ENCODE assay signal across 35 cellular contexts in the genomic region with DNA sequence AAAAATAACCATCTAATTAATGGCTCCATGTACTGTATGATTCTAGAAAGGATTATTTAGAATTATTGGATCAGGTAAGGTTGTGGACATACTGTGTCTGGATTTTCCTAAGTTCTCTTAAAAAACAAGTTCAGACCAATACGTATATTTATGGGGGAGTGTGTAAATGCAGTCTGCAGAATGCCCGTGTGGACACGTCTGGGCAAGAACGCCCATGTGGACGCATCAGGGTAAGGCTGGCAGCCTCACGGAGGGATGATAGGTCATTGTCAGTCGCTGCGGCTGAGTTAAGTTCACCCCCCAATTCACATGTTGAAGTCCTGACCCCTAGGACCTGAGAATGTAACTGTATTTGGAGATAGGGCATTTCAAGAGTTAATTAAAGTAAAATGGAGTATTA.
"Had no signal": no experiment of that assay in that cellular context is flagged by ENCODE, and none has a peak within 500 bp of the region (broad histone marks: within the 10 kb centered on the region; RNA-seq: fewer than 3 reads in every experiment).

No MANE protein-coding gene starts in this region.

- H3K27ac Mint-ChIP-seq: activated CD4-positive, alpha-beta memory T cell treated with anti-CD3 and anti-CD28 coated beads for 36 hours; activated CD4-positive, alpha-beta T cell treated with anti-CD3 and anti-CD28 coated beads, Interleukin-2, amount 10 ng/mL, durations not matched to agents 24 days and 14 days; activated naive CD4-positive, alpha-beta T cell treated with anti-CD3 and anti-CD28 coated beads for 36 hours; activated naive CD8-positive, alpha-beta T cell treated with anti-CD3 and anti-CD28 coated beads for 36 hours; activated T-helper 1 cell treated with anti-CD3 and anti-CD28 coated beads, Interleukin-12 subunit alpha, Interleukin-12 subunit beta, Interleukin-2, Interleukin-4 antibody, amounts not matched to agents 30 ng/mL and 10 ng/mL and 1 ng/mL, durations not matched to agents 14 hours and 24 hours and 36 hours; natural killer cell treated with Interleukin-12 subunit alpha and Interleukin-12 subunit beta and Interleukin-15 and Interleukin-18, amount 100 ng/mL, for 72 hours; progenitor cell of endocrine pancreas; stimulated activated memory B cell treated with anti-CD40 and anti-IgM and Interleukin-4, amounts not matched to agents 10 μg/mL and 1 μg/mL and 100 μg/mL, for 72 hours; stimulated activated naive CD8-positive, alpha-beta T cell treated with anti-CD3 and anti-CD28 coated beads, Interleukin-15, amount 100 ng/mL, for 72 hours; T-helper 1 cell treated with Interleukin-12 subunit alpha and Interleukin-12 subunit beta and Interleukin-4 antibody, amounts not matched to agents 30 μg/mL and 1 μg/mL, for 36 hours; type B pancreatic cell had no signal

- H3K4me1 Mint-ChIP-seq: activated CD4-positive, alpha-beta T cell treated with anti-CD3 and anti-CD28 coated beads, Interleukin-2, amount 10 ng/mL, durations not matched to agents 24 days and 14 days had no signal

- H3K27ac ChIP-seq: adrenal gland, body of pancreas, cardiac muscle cell, coronary artery, dorsolateral prefrontal cortex, esophagus muscularis mucosa, left ventricle myocardium inferior, neutrophil, ovary, skin epidermis, vagina, WERI-Rb-1 had no signal

- DNase-seq: activated CD4-positive, alpha-beta memory T cell treated with anti-CD3 and anti-CD28 coated beads for 36 hours; activated CD4-positive, alpha-beta T cell treated with anti-CD3 and anti-CD28 coated beads, Interleukin-2, amount 10 ng/mL, durations not matched to agents 24 days and 14 days; activated effector memory CD4-positive, alpha-beta T cell treated with anti-CD3 and anti-CD28 coated beads, Interleukin-2, amount 50 U/mL, for 16 hours; activated naive CD4-positive, alpha-beta T cell treated with anti-CD3 and anti-CD28 coated beads for 36 hours; activated naive CD8-positive, alpha-beta T cell treated with anti-CD3 and anti-CD28 coated beads for 36 hours; activated T-cell treated with anti-CD3 and anti-CD28 coated beads, Interleukin-2, amount 50 U/mL, for 1 hour; body of pancreas; cerebellar nuclear complex; effector memory CD4-positive, alpha-beta T cell; left ventricle myocardium inferior; mucosa of descending colon; ovary; stimulated activated CD4-positive, alpha-beta T cell treated with anti-CD3 and anti-CD28 coated beads, Interleukin-12 subunit alpha, Interleukin-12 subunit beta, amount 100 ng/mL, for 4 hours; stimulated activated CD4-positive, alpha-beta T cell treated with anti-CD3 and anti-CD28 coated beads, Interleukin-4, amount 100 ng/mL, for 1 hour; stimulated activated naive CD8-positive, alpha-beta T cell treated with anti-CD3 and anti-CD28 coated beads, Interleukin-15, amount 100 ng/mL, for 72 hours; substantia nigra; SW 1271; T-helper 9 cell; WERI-Rb-1 had no signal

- H3K36me3 Mint-ChIP-seq: activated CD4-positive, alpha-beta memory T cell treated with anti-CD3 and anti-CD28 coated beads for 36 hours; activated naive CD8-positive, alpha-beta T cell treated with anti-CD3 and anti-CD28 coated beads for 36 hours; natural killer cell treated with Interleukin-12 subunit alpha and Interleukin-12 subunit beta and Interleukin-15 and Interleukin-18, amount 100 ng/mL, for 72 hours; stimulated activated memory B cell treated with anti-CD40 and anti-IgM and Interleukin-4, amounts not matched to agents 10 μg/mL and 1 μg/mL and 100 μg/mL, for 72 hours; type B pancreatic cell had no signal

- ATAC-seq: activated CD4-positive, CD25-positive, alpha-beta regulatory T cell treated with anti-CD3 and anti-CD28 coated beads, Interleukin-2, amount 50 U/mL, for 24 hours; body of pancreas; mucosa of descending colon; natural killer cell treated with Interleukin-12 subunit alpha and Interleukin-12 subunit beta and Interleukin-15 and Interleukin-18, amount 100 ng/mL, for 72 hours; sciatic nerve; stimulated activated memory B cell treated with anti-CD40 and anti-IgM and Interleukin-4, amounts not matched to agents 10 μg/mL and 1 μg/mL and 100 μg/mL, for 72 hours; stimulated activated naive CD8-positive, alpha-beta T cell treated with anti-CD3 and anti-CD28 coated beads, Interleukin-15, amount 100 ng/mL, for 72 hours had no signal

- H3K9me3 Mint-ChIP-seq: activated CD4-positive, alpha-beta T cell treated with anti-CD3 and anti-CD28 coated beads, Interleukin-2, amount 10 ng/mL, durations not matched to agents 24 days and 14 days; activated naive CD4-positive, alpha-beta T cell treated with anti-CD3 and anti-CD28 coated beads for 36 hours; activated T-helper 1 cell treated with anti-CD3 and anti-CD28 coated beads, Interleukin-12 subunit alpha, Interleukin-12 subunit beta, Interleukin-2, Interleukin-4 antibody, amounts not matched to agents 30 ng/mL and 10 ng/mL and 1 ng/mL, durations not matched to agents 14 hours and 24 hours and 36 hours; natural killer cell treated with Interleukin-12 subunit alpha and Interleukin-12 subunit beta and Interleukin-15 and Interleukin-18, amount 100 ng/mL, for 72 hours; stimulated activated naive CD8-positive, alpha-beta T cell treated with anti-CD3 and anti-CD28 coated beads, Interleukin-15, amount 100 ng/mL, for 72 hours; T-helper 1 cell treated with Interleukin-12 subunit alpha and Interleukin-12 subunit beta and Interleukin-4 antibody, amounts not matched to agents 30 μg/mL and 1 μg/mL, for 36 hours; type B pancreatic cell had no signal

- H3K4me3 Mint-ChIP-seq: activated CD4-positive, alpha-beta memory T cell treated with anti-CD3 and anti-CD28 coated beads for 36 hours; activated CD4-positive, alpha-beta T cell treated with anti-CD3 and anti-CD28 coated beads, Interleukin-2, amount 10 ng/mL, durations not matched to agents 24 days and 14 days; activated naive CD4-positive, alpha-beta T cell treated with anti-CD3 and anti-CD28 coated beads for 36 hours; activated naive CD8-positive, alpha-beta T cell treated with anti-CD3 and anti-CD28 coated beads for 36 hours; activated T-helper 1 cell treated with anti-CD3 and anti-CD28 coated beads, Interleukin-12 subunit alpha, Interleukin-12 subunit beta, Interleukin-2, Interleukin-4 antibody, amounts not matched to agents 30 ng/mL and 10 ng/mL and 1 ng/mL, durations not matched to agents 14 hours and 24 hours and 36 hours; natural killer cell treated with Interleukin-12 subunit alpha and Interleukin-12 subunit beta and Interleukin-15 and Interleukin-18, amount 100 ng/mL, for 72 hours; stimulated activated memory B cell treated with anti-CD40 and anti-IgM and Interleukin-4, amounts not matched to agents 10 μg/mL and 1 μg/mL and 100 μg/mL, for 72 hours; stimulated activated naive CD8-positive, alpha-beta T cell treated with anti-CD3 and anti-CD28 coated beads, Interleukin-15, amount 100 ng/mL, for 72 hours; T-helper 1 cell treated with Interleukin-12 subunit alpha and Interleukin-12 subunit beta and Interleukin-4 antibody, amounts not matched to agents 30 μg/mL and 1 μg/mL, for 36 hours; type B pancreatic cell had no signal
